In the genomic region with DNA sequence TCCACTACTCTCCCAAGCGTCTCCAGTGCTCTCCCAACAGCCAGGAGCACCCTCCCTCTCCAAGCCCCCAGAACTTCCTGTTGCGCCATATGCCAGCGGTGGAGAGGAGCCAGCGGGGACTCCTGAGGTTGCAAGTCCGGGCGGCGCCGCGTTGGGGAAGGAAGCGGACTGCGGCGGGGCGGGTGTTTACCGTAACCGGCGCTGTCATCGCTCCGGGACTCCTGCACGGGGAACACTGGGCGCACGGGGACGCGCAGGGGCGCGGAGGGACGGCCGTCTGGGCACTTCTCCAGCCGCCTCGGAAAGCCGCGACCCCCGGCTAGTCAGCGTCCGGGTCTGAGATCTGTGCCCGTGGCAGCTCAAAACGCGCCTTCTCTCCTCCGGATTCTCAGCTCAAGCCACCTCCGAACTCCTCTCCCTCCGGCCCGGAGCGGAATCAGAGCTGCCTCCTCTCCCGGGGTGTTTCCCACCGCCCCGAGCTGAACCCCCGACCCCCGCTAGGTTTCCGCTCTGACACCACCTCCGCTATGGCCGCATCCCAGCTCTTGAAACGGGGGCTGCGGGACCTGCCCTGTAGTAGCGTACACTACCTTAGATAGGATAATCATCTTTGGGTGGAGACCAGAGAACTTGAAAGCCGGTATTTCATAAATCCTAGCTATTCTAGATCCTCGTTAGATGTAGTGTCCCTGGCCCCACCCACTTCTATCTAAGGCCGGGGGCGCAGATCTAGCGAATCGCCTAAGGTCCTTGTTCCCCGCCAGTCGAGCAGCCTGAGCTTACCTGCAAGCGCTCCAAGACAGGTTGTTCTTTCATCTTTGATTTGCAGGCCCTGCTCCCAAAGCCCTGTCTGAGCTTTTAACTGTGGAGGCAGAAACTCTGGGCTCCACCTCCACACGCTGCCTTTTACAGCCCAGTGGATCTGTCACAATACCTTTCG, we compare ENCODE assay signal across 1 cellular context.
TF ChIP-seq lines count a peak whose summit lies in the region.

A gene with protein sequence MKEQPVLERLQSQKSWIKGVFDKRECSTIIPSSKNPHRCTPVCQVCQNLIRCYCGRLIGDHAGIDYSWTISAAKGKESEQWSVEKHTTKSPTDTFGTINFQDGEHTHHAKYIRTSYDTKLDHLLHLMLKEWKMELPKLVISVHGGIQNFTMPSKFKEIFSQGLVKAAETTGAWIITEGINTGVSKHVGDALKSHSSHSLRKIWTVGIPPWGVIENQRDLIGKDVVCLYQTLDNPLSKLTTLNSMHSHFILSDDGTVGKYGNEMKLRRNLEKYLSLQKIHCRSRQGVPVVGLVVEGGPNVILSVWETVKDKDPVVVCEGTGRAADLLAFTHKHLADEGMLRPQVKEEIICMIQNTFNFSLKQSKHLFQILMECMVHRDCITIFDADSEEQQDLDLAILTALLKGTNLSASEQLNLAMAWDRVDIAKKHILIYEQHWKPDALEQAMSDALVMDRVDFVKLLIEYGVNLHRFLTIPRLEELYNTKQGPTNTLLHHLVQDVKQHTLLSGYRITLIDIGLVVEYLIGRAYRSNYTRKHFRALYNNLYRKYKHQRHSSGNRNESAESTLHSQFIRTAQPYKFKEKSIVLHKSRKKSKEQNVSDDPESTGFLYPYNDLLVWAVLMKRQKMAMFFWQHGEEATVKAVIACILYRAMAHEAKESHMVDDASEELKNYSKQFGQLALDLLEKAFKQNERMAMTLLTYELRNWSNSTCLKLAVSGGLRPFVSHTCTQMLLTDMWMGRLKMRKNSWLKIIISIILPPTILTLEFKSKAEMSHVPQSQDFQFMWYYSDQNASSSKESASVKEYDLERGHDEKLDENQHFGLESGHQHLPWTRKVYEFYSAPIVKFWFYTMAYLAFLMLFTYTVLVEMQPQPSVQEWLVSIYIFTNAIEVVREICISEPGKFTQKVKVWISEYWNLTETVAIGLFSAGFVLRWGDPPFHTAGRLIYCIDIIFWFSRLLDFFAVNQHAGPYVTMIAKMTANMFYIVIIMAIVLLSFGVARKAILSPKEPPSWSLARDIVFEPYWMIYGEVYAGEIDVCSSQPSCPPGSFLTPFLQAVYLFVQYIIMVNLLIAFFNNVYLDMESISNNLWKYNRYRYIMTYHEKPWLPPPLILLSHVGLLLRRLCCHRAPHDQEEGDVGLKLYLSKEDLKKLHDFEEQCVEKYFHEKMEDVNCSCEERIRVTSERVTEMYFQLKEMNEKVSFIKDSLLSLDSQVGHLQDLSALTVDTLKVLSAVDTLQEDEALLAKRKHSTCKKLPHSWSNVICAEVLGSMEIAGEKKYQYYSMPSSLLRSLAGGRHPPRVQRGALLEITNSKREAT (N-terminal part only) (minus strand): TSS at position 881 of the 940 bp plus-strand sequence. CDS start 65 bp downstream, at position 816.

TF ChIP-seq in HepG2, 621 proteins besides CTCF, POLR2A, EP300 and RAD21 (continued from another document and continues in another):
- TF ChIP-seq, protein P1, sequence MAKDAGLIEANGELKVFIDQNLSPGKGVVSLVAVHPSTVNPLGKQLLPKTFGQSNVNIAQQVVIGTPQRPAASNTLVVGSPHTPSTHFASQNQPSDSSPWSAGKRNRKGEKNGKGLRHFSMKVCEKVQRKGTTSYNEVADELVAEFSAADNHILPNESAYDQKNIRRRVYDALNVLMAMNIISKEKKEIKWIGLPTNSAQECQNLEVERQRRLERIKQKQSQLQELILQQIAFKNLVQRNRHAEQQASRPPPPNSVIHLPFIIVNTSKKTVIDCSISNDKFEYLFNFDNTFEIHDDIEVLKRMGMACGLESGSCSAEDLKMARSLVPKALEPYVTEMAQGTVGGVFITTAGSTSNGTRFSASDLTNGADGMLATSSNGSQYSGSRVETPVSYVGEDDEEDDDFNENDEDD (CRISPR knock-in tag; IDR thresholded peaks at IDR 0.05; ENCODE audit: borderline replicate concordance) = no peak
- no peak for TF ChIP-seq ZNF451 (CRISPR knock-in tag; IDR thresholded peaks at IDR 0.05)
- TF ChIP-seq EHMT2 (IDR thresholded peaks at IDR 0.05; ENCODE audit: borderline replicate concordance, low read depth, low read length) = no peak
- no peak for TF ChIP-seq PCBP2 (optimal IDR thresholded peaks at IDR 0.05; ENCODE audit: low read depth, low read length, poor library complexity, severe bottlenecking)
- TF ChIP-seq ZNF430 (CRISPR knock-in tag; IDR thresholded peaks at IDR 0.05) = no peak
- no peak for TF ChIP-seq ZFP37 (CRISPR knock-in tag; IDR thresholded peaks at IDR 0.05; ENCODE audit: borderline replicate concordance)
- TF ChIP-seq GTF3A (CRISPR knock-in tag; conservative IDR thresholded peaks at IDR 0.05) = no peak
- TF ChIP-seq, protein P2, sequence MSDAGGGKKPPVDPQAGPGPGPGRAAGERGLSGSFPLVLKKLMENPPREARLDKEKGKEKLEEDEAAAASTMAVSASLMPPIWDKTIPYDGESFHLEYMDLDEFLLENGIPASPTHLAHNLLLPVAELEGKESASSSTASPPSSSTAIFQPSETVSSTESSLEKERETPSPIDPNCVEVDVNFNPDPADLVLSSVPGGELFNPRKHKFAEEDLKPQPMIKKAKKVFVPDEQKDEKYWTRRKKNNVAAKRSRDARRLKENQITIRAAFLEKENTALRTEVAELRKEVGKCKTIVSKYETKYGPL (CRISPR knock-in tag; IDR thresholded peaks at IDR 0.05) = no peak
- TF ChIP-seq, protein P3, sequence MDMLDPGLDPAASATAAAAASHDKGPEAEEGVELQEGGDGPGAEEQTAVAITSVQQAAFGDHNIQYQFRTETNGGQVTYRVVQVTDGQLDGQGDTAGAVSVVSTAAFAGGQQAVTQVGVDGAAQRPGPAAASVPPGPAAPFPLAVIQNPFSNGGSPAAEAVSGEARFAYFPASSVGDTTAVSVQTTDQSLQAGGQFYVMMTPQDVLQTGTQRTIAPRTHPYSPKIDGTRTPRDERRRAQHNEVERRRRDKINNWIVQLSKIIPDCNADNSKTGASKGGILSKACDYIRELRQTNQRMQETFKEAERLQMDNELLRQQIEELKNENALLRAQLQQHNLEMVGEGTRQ (IDR thresholded peaks at IDR 0.05; ENCODE audit: low read depth, low read length) = no peak
- TF ChIP-seq, protein P3 (CRISPR knock-in tag; IDR thresholded peaks at IDR 0.05; ENCODE audit: borderline replicate concordance) = no peak
- TF ChIP-seq ZNF326 (CRISPR knock-in tag; IDR thresholded peaks at IDR 0.05; ENCODE audit: borderline replicate concordance) = no peak
- TF ChIP-seq ARNT2 (CRISPR knock-in tag; IDR thresholded peaks at IDR 0.05; ENCODE audit: low read depth) = no peak
- TF ChIP-seq GABPA (IDR thresholded peaks at IDR 0.05; ENCODE audit: low read depth, low read length) = no peak; the same call in 1 of the 2 replicates
- peak; percentile 76 for TF ChIP-seq GABPA (CRISPR knock-in tag; IDR thresholded peaks at IDR 0.05; ENCODE audit: low read depth)
- no peak for TF ChIP-seq FOXK1 (CRISPR knock-in tag; IDR thresholded peaks at IDR 0.05; ENCODE audit: borderline replicate concordance, low read depth)
- no peak for TF ChIP-seq ZNF761 (CRISPR knock-in tag; conservative IDR thresholded peaks at IDR 0.05)
- no peak for TF ChIP-seq HDAC6 (IDR thresholded peaks at IDR 0.05; ENCODE audit: low read depth, low read length)
- no peak for TF ChIP-seq MED1 (CRISPR knock-in tag; IDR thresholded peaks at IDR 0.05)
- TF ChIP-seq RCOR2 (CRISPR knock-in tag; IDR thresholded peaks at IDR 0.05) = no peak
- no peak for TF ChIP-seq ATF7-NPFF (CRISPR knock-in tag; IDR thresholded peaks at IDR 0.05; ENCODE audit: low read depth)
- TF ChIP-seq NFYC (CRISPR knock-in tag; IDR thresholded peaks at IDR 0.05) = no peak
- TF ChIP-seq, protein P4, sequence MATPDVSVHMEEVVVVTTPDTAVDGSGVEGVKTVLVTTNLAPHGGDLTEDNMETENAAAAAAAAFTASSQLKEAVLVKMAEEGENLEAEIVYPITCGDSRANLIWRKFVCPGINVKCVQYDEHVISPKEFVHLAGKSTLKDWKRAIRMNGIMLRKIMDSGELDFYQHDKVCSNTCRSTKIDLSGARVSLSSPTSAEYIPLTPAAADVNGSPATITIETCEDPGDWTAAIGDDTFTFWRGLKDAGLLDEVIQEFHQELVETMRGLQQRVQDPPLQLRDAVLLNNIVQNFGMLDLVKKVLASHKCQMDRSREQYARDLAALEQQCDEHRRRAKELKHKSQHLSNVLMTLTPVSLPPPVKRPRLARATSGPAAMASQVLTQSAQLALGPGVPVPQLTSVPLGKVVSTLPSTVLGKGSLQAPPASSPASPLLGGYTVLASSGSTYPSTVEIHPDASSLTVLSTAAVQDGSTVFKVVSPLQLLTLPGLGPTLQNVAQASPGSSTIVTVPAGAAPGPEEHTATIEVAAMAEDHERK (CRISPR knock-in tag; IDR thresholded peaks at IDR 0.05; ENCODE audit: low read depth) = no peak
- TF ChIP-seq RELA (CRISPR knock-in tag; IDR thresholded peaks at IDR 0.05) = no peak
- TF ChIP-seq, protein P5, sequence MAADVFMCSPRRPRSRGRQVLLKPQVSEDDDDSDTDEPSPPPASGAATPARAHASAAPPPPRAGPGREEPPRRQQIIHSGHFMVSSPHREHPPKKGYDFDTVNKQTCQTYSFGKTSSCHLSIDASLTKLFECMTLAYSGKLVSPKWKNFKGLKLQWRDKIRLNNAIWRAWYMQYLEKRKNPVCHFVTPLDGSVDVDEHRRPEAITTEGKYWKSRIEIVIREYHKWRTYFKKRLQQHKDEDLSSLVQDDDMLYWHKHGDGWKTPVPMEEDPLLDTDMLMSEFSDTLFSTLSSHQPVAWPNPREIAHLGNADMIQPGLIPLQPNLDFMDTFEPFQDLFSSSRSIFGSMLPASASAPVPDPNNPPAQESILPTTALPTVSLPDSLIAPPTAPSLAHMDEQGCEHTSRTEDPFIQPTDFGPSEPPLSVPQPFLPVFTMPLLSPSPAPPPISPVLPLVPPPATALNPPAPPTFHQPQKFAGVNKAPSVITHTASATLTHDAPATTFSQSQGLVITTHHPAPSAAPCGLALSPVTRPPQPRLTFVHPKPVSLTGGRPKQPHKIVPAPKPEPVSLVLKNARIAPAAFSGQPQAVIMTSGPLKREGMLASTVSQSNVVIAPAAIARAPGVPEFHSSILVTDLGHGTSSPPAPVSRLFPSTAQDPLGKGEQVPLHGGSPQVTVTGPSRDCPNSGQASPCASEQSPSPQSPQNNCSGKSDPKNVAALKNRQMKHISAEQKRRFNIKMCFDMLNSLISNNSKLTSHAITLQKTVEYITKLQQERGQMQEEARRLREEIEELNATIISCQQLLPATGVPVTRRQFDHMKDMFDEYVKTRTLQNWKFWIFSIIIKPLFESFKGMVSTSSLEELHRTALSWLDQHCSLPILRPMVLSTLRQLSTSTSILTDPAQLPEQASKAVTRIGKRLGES (CRISPR knock-in tag; IDR thresholded peaks at IDR 0.05; ENCODE audit: borderline replicate concordance) = no peak
- TF ChIP-seq ZNF382 (CRISPR knock-in tag; IDR thresholded peaks at IDR 0.05; ENCODE audit: borderline replicate concordance) = no peak
- TF ChIP-seq RFX5 (IDR thresholded peaks at IDR 0.05; ENCODE audit: low read depth, low read length) = no peak
- TF ChIP-seq ISL2 (CRISPR knock-in tag; IDR thresholded peaks at IDR 0.05) = peak; percentile 20; the same call in 1 of the 2 replicates
- TF ChIP-seq, protein P6, sequence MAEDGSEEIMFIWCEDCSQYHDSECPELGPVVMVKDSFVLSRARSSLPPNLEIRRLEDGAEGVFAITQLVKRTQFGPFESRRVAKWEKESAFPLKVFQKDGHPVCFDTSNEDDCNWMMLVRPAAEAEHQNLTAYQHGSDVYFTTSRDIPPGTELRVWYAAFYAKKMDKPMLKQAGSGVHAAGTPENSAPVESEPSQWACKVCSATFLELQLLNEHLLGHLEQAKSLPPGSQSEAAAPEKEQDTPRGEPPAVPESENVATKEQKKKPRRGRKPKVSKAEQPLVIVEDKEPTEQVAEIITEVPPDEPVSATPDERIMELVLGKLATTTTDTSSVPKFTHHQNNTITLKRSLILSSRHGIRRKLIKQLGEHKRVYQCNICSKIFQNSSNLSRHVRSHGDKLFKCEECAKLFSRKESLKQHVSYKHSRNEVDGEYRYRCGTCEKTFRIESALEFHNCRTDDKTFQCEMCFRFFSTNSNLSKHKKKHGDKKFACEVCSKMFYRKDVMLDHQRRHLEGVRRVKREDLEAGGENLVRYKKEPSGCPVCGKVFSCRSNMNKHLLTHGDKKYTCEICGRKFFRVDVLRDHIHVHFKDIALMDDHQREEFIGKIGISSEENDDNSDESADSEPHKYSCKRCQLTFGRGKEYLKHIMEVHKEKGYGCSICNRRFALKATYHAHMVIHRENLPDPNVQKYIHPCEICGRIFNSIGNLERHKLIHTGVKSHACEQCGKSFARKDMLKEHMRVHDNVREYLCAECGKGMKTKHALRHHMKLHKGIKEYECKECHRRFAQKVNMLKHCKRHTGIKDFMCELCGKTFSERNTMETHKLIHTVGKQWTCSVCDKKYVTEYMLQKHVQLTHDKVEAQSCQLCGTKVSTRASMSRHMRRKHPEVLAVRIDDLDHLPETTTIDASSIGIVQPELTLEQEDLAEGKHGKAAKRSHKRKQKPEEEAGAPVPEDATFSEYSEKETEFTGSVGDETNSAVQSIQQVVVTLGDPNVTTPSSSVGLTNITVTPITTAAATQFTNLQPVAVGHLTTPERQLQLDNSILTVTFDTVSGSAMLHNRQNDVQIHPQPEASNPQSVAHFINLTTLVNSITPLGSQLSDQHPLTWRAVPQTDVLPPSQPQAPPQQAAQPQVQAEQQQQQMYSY (CRISPR knock-in tag; IDR thresholded peaks at IDR 0.05) = no peak
- no peak for TF ChIP-seq ZNF672 (CRISPR knock-in tag; IDR thresholded peaks at IDR 0.05)
- TF ChIP-seq, protein P7, sequence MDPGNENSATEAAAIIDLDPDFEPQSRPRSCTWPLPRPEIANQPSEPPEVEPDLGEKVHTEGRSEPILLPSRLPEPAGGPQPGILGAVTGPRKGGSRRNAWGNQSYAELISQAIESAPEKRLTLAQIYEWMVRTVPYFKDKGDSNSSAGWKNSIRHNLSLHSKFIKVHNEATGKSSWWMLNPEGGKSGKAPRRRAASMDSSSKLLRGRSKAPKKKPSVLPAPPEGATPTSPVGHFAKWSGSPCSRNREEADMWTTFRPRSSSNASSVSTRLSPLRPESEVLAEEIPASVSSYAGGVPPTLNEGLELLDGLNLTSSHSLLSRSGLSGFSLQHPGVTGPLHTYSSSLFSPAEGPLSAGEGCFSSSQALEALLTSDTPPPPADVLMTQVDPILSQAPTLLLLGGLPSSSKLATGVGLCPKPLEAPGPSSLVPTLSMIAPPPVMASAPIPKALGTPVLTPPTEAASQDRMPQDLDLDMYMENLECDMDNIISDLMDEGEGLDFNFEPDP (CRISPR knock-in tag; conservative IDR thresholded peaks at IDR 0.05) = no peak
- no peak for TF ChIP-seq PCBP1 (IDR thresholded peaks at IDR 0.05; ENCODE audit: borderline replicate concordance, low read depth, low read length)
- no peak for TF ChIP-seq DNMT3B (CRISPR knock-in tag; conservative IDR thresholded peaks at IDR 0.05)
- TF ChIP-seq, protein P8, sequence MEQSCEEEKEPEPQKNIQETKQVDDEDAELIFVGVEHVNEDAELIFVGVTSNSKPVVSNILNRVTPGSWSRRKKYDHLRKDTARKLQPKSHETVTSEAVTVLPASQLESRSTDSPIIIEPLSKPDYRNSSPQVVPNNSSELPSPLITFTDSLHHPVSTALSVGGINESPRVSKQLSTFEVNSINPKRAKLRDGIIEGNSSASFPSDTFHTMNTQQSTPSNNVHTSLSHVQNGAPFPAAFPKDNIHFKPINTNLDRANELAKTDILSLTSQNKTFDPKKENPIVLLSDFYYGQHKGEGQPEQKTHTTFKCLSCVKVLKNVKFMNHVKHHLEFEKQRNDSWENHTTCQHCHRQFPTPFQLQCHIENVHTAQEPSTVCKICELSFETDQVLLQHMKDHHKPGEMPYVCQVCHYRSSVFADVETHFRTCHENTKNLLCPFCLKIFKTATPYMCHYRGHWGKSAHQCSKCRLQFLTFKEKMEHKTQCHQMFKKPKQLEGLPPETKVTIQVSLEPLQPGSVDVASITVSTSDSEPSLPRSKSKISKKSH (CRISPR knock-in tag; IDR thresholded peaks at IDR 0.05; ENCODE audit: borderline replicate concordance) = peak; percentile 51; the same call in 1 of the 2 replicates
- peak; percentile 69 for TF ChIP-seq XRCC5 (optimal IDR thresholded peaks at IDR 0.05; ENCODE audit: low read length)
